In genomic region chr9:84366683-84367082, GRCh38 we compare ENCODE assay signal across 31 cellular contexts. TPM values are rescaled to one million over a fixed set of nuclear protein-coding genes. Genes with fewer than 3 reads are reported as not detected.
"Had no signal": no experiment of that assay in that cellular context is flagged by ENCODE, and none has a peak within 500 bp of the region (broad histone marks: within the 10 kb centered on the region; RNA-seq: fewer than 3 reads in every experiment).

No MANE protein-coding gene starts in this region.

- H3K27me3 ChIP-seq: adrenal gland, body of pancreas, dorsolateral prefrontal cortex, gastrocnemius medialis, ovary, right lobe of liver, thyroid gland, upper lobe of left lung had no signal

- H3K9me3 ChIP-seq: adrenal gland, body of pancreas, gastrocnemius medialis, ovary, right lobe of liver, thyroid gland, upper lobe of left lung had no signal

- DNase-seq: activated CD4-positive, alpha-beta T cell treated with anti-CD3 and anti-CD28 coated beads for 36 hours; activated CD4-positive, alpha-beta T cell treated with anti-CD3 and anti-CD28 coated beads, Interleukin-2, amount 50 U/mL, for 48 hours; activated CD4-positive, CD25-positive, alpha-beta regulatory T cell; activated CD8-positive, alpha-beta memory T cell treated with anti-CD3 and anti-CD28 coated beads for 24 hours; activated effector memory CD4-positive, alpha-beta T cell treated with Interleukin-2 at 50 U/mL for 16 hours; activated naive CD4-positive, alpha-beta T cell treated with Interleukin-2 at 50 U/mL for 16 hours; adrenal gland; aorta; body of pancreas; dorsolateral prefrontal cortex; effector memory CD4-positive, alpha-beta T cell; erythroblast; gastrocnemius medialis; glutamatergic neuron; kidney; left colon; ovary; right lobe of liver; stimulated activated CD4-positive, alpha-beta T cell treated with anti-CD3 and anti-CD28 coated beads, Interleukin-4, amount 100 ng/mL, for 24 hours; stimulated activated naive CD8-positive, alpha-beta T cell treated with anti-CD3 and anti-CD28 coated beads, Interleukin-15, amount 100 ng/mL, for 72 hours; substantia nigra; T-helper 1 cell; thyroid gland; upper lobe of left lung had no signal

- H3K4me1 Mint-ChIP-seq: nephron; stimulated activated effector memory CD8-positive, alpha-beta T cell treated with anti-CD3 and anti-CD28 coated beads, Interleukin-12 subunit alpha, Interleukin-12 subunit beta, amount 100 ng/mL, for 72 hours; stimulated activated naive CD8-positive, alpha-beta T cell treated with anti-CD3 and anti-CD28 coated beads, Interleukin-15, amount 100 ng/mL, for 72 hours had no signal

- H3K9me3 Mint-ChIP-seq: stimulated activated effector memory CD8-positive, alpha-beta T cell treated with anti-CD3 and anti-CD28 coated beads, Interleukin-12 subunit alpha, Interleukin-12 subunit beta, amount 100 ng/mL, for 72 hours; T-helper 2 cell treated with Interferon-gamma antibody and Interleukin-4, amounts not matched to agents 5 μg/mL and 100 μg/mL, for 36 hours had no signal

- H3K36me3 ChIP-seq: adrenal gland, gastrocnemius medialis, ovary, right lobe of liver, thyroid gland, upper lobe of left lung had no signal

- H3K4me3 Mint-ChIP-seq: activated CD4-positive, alpha-beta T cell treated with anti-CD3 and anti-CD28 coated beads for 36 hours; activated naive CD8-positive, alpha-beta T cell; nephron; stimulated activated effector memory CD8-positive, alpha-beta T cell treated with anti-CD3 and anti-CD28 coated beads, Interleukin-12 subunit alpha, Interleukin-12 subunit beta, amount 100 ng/mL, for 72 hours; stimulated activated naive CD8-positive, alpha-beta T cell treated with anti-CD3 and anti-CD28 coated beads, Interleukin-15, amount 100 ng/mL, for 72 hours; T-helper 2 cell treated with Interferon-gamma antibody and Interleukin-4, amounts not matched to agents 5 μg/mL and 100 μg/mL, for 36 hours had no signal

- H3K27ac Mint-ChIP-seq: activated CD4-positive, alpha-beta T cell treated with anti-CD3 and anti-CD28 coated beads for 36 hours; activated naive CD8-positive, alpha-beta T cell; nephron; progenitor cell of endocrine pancreas; stimulated activated effector memory CD8-positive, alpha-beta T cell treated with anti-CD3 and anti-CD28 coated beads, Interleukin-12 subunit alpha, Interleukin-12 subunit beta, amount 100 ng/mL, for 72 hours; stimulated activated naive CD8-positive, alpha-beta T cell treated with anti-CD3 and anti-CD28 coated beads, Interleukin-15, amount 100 ng/mL, for 72 hours; T-helper 2 cell treated with Interferon-gamma antibody and Interleukin-4, amounts not matched to agents 5 μg/mL and 100 μg/mL, for 36 hours had no signal

- ATAC-seq: activated CD4-positive, alpha-beta T cell treated with anti-CD3 and anti-CD28 coated beads for 36 hours; body of pancreas; gastrocnemius medialis; left colon; right lobe of liver; stimulated activated effector memory CD8-positive, alpha-beta T cell treated with anti-CD3 and anti-CD28 coated beads, Interleukin-12 subunit alpha, Interleukin-12 subunit beta, amount 100 ng/mL, for 72 hours; stimulated activated naive CD8-positive, alpha-beta T cell treated with anti-CD3 and anti-CD28 coated beads, Interleukin-15, amount 100 ng/mL, for 72 hours had no signal

- H3K4me1 ChIP-seq: adrenal gland, body of pancreas, gastrocnemius medialis, thyroid gland had no signal

- H3K27ac ChIP-seq: adrenal gland, body of pancreas, coronary artery, dorsolateral prefrontal cortex, gastrocnemius medialis, ovary, right lobe of liver, thyroid gland had no signal

- H3K36me3 Mint-ChIP-seq: stimulated activated effector memory CD8-positive, alpha-beta T cell treated with anti-CD3 and anti-CD28 coated beads, Interleukin-12 subunit alpha, Interleukin-12 subunit beta, amount 100 ng/mL, for 72 hours had no signal

- H3K4me3 ChIP-seq: adrenal gland, body of pancreas, coronary artery, dorsolateral prefrontal cortex, gastrocnemius medialis, ovary, right lobe of liver, skin epidermis, thyroid gland, upper lobe of left lung had no signal

RNA-seq across cellular contexts. Expression of gene SLC28A3, which starts 26.1 kb away (rescaled TPM):
- total RNA-seq: adrenal gland had no signal
- polyA plus RNA-seq: aorta had no signal
